Comparison of ENCODE assay signal across 12 cellular contexts in genomic region chr13:90800082-90800746, GRCh38.
DNase-seq lines count a peak whose midpoint lies in the region; ATAC-seq and TF ChIP-seq lines count a peak whose summit lies in the region.
"Had no signal": no experiment of that assay in that cellular context is flagged by ENCODE, and none has a peak within 500 bp of the region (broad histone marks: within the 10 kb centered on the region; RNA-seq: fewer than 3 reads in every experiment).

No MANE protein-coding gene starts in this region.

- H3K27me3 ChIP-seq in GM23338 (ENCODE audit: insufficient read depth) (no peaks in the 10 kb centered on the region), SJCRH30 (no peaks in the 10 kb centered on the region), stomach (no peaks in the 10 kb centered on the region)

- intact Hi-C loops in left cardiac atrium (cut with DNase I) = no loop called here
- intact Hi-C loops in sciatic nerve (cut with DNase I) = no loop called here
- intact Hi-C loops in stomach (cut with DNase I; ENCODE audit: low total_unique reads) = no loop called here

- no peaks in the 10 kb centered on the region for H3F3A ChIP-seq in GM23338 (replicated peaks; ENCODE audit: low read depth)

- no peak for DNase-seq in GM23338 (ENCODE audit: low spot score)
- DNase-seq in SJCRH30 = peak; percentile 50 to 73
- DNase-seq in left cardiac atrium = peak; percentile 58
- DNase-seq in sciatic nerve (ENCODE audit: low spot score) = peak; percentile 73
- no peak for DNase-seq in NCI-H510A treated with DMSO at 0.1 percent for 48 hours (lab: John Stamatoyannopoulos, UW)
- DNase-seq in stomach = no peak
- DNase-seq: activated B cell treated with CpG ODN at 0.5 μM for 24 hours, NCI-H1105 had no signal

- H3K9me2 ChIP-seq in GM23338 (ENCODE audit: insufficient read depth) = no peaks in the 10 kb centered on the region

- H3K4me3 Mint-ChIP-seq in GM23338 = no peak overlapping the region
- H3K4me3 Mint-ChIP-seq: activated B cell treated with CpG ODN at 0.5 μM for 24 hours; activated T-helper 17 cell treated with anti-CD3 and anti-CD28 coated beads, Interleukin-2, amount 50 U/mL, for 72 hours had no signal

- no peak overlapping the region for H3K4me2 ChIP-seq in GM23338

- H2AFZ ChIP-seq in GM23338 = peak overlapping the region; percentile 49; the same call in 1 of the 2 replicates

- no peak for ATAC-seq in GM23338
- peak; percentile 87 to 92 for ATAC-seq in left cardiac atrium
- peak; percentile 89 for ATAC-seq in sciatic nerve
- no peak for ATAC-seq in HG02571 (IDR thresholded peaks at IDR 0.05; ENCODE audit: unreplicated experiment)
- no peak for ATAC-seq in HG03469 (IDR thresholded peaks at IDR 0.05; ENCODE audit: unreplicated experiment)
- ATAC-seq: activated T-helper 17 cell treated with anti-CD3 and anti-CD28 coated beads, Interleukin-2, amount 50 U/mL, for 72 hours had no signal

- WGBS in stomach, 5 donors = 23 to 56% (median 38%) methylated on average over 3 of the region's 3 CpGs

- H3K9me3 Mint-ChIP-seq in GM23338 = no peaks in the 10 kb centered on the region
- H3K9me3 Mint-ChIP-seq: activated T-helper 17 cell treated with anti-CD3 and anti-CD28 coated beads, Interleukin-2, amount 50 U/mL, for 72 hours had no signal

- peaks cover 3% of the 10 kb centered on the region for H3K27me3 Mint-ChIP-seq in GM23338 (ENCODE audit: insufficient read depth, low read depth, poor library complexity)
- H3K27me3 Mint-ChIP-seq: activated B cell treated with CpG ODN at 0.5 μM for 24 hours; activated T-helper 17 cell treated with anti-CD3 and anti-CD28 coated beads, Interleukin-2, amount 50 U/mL, for 72 hours; progenitor cell of endocrine pancreas had no signal

- no peaks in the 10 kb centered on the region for H3K36me3 ChIP-seq in GM23338 (ENCODE audit: insufficient read depth)
- no peaks in the 10 kb centered on the region for H3K36me3 ChIP-seq in SJCRH30
- no peaks in the 10 kb centered on the region for H3K36me3 ChIP-seq in stomach

- no peaks in the 10 kb centered on the region for H4K20me1 ChIP-seq in GM23338 (replicated peaks; ENCODE audit: insufficient read depth)

- no peak overlapping the region for H3K27ac Mint-ChIP-seq in GM23338
- H3K27ac Mint-ChIP-seq: activated B cell treated with CpG ODN at 0.5 μM for 24 hours; activated T-helper 17 cell treated with anti-CD3 and anti-CD28 coated beads, Interleukin-2, amount 50 U/mL, for 72 hours; progenitor cell of endocrine pancreas had no signal

- no peaks in the 10 kb centered on the region for H3K36me3 Mint-ChIP-seq in GM23338 (ENCODE audit: low read depth)

- H3K9me3 ChIP-seq in SJCRH30 (replicated peaks) = no peaks in the 10 kb centered on the region
- no peaks in the 10 kb centered on the region for H3K9me3 ChIP-seq in stomach

- H3K4me3 ChIP-seq in GM23338 (no peak overlapping the region), SJCRH30 (no peak overlapping the region), stomach (no peak overlapping the region)

- TF ChIP-seq EP300 in stomach (IDR thresholded peaks at IDR 0.05) = no peak

- H3K4me1 Mint-ChIP-seq in GM23338 = no peaks in the 10 kb centered on the region
- H3K4me1 Mint-ChIP-seq: activated B cell treated with CpG ODN at 0.5 μM for 24 hours; activated T-helper 17 cell treated with anti-CD3 and anti-CD28 coated beads, Interleukin-2, amount 50 U/mL, for 72 hours had no signal

- no peaks in the 10 kb centered on the region for H3K79me2 ChIP-seq in GM23338 (replicated peaks; ENCODE audit: insufficient read depth)

- H3K27ac ChIP-seq in GM23338 (ENCODE audit: low read depth) (no peak overlapping the region), SJCRH30 (no peak overlapping the region), stomach (no peak overlapping the region)

- H3K4me1 ChIP-seq in GM23338 (ENCODE audit: insufficient read depth) (no peaks in the 10 kb centered on the region), SJCRH30 (peaks cover 9% of the 10 kb centered on the region; the same call in 1 of the 2 replicates), stomach (no peaks in the 10 kb centered on the region)

- no peak for TF ChIP-seq CTCF in GM23338 (conservative IDR thresholded peaks at IDR 0.05; ENCODE audit: low read depth in 2 of 2)
- TF ChIP-seq CTCF in stomach (IDR thresholded peaks at IDR 0.05) = no peak

- TF ChIP-seq POLR2A in stomach (IDR thresholded peaks at IDR 0.05) = no peak

TF ChIP-seq in GM23338, 12 proteins besides CTCF, POLR2A, EP300 and RAD21:
- no peak for TF ChIP-seq ETS1 (IDR thresholded peaks at IDR 0.05)
- TF ChIP-seq REST (IDR thresholded peaks at IDR 0.05; ENCODE audit: unreplicated experiment) = no peak
- TF ChIP-seq POLR2AphosphoS5 (IDR thresholded peaks at IDR 0.05; ENCODE audit: low read depth) = no peak

Comparison
In these comparisons a context has a peak if more than half of its experiments do, and no peak if none do; other contexts are left out.
1. ATAC-seq: peak in left cardiac atrium (2 of 2) and sciatic nerve (single experiment); none in GM23338 (single experiment), HG02571 (single experiment) and HG03469 (single experiment).
2. DNase-seq: peak in SJCRH30 (2 of 2), left cardiac atrium (single experiment) and sciatic nerve (single experiment); none in GM23338 (single experiment), NCI-H510A treated with DMSO at 0.1 percent for 48 hours (single experiment) and stomach (single experiment).